ENCODE assay signal across 20 cellular contexts in the genomic region with DNA sequence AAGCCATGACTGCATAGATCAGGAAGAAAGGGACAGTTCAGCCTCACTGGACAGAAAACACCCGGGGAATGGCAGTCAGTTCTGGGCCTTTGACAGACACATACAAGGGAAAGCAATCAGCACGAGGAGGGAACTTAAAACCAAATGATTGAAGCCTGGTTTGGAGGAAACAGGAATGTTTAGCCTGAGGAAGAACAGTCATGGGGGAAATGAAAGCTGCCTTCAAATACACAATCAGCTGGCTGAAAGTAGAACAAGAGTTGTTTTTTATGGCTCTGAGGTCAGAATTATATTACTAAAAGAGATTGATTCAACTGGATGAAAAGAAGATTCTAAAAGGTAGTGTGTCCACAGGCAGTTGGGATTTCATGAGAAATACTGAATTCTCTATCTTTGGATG.
DNase-seq lines count a peak whose midpoint lies in the region; TF ChIP-seq lines count a peak whose summit lies in the region.
"Had no signal": no experiment of that assay in that cellular context is flagged by ENCODE, and none has a peak within 500 bp of the region (broad histone marks: within the 10 kb centered on the region; RNA-seq: fewer than 3 reads in every experiment).

No MANE protein-coding gene starts in this region.

- DNase-seq in cardiac muscle cell (ENCODE audit: low read depth in 1 of 2, low spot score in 1 of 2): peak in 1 of 2 donors; percentile 5
- no peak for DNase-seq in right atrium auricular region (ENCODE audit: low spot score)
- DNase-seq in chondrocyte (ENCODE audit: low spot score): no peak
- DNase-seq in islet precursor cell: peak; percentile 58
- DNase-seq in activated CD8-positive, alpha-beta memory T cell treated with anti-CD3 and anti-CD28 coated beads, Interleukin-2, amount 50 U/mL, for 48 hours: no peak
- no peak for DNase-seq in NCI-H1694 treated with DMSO at 0.1 percent for 48 hours (lab: John Stamatoyannopoulos, UW)
- DNase-seq in cortex of kidney (lab: John Stamatoyannopoulos, UW): no peak
- DNase-seq in KG1 (lab: John Stamatoyannopoulos, UW): no peak
- DNase-seq: activated naive CD4-positive, alpha-beta T cell treated with anti-CD3 and anti-CD28 coated beads for 36 hours; dorsolateral prefrontal cortex; esophagus squamous epithelium; mesenchymal stem cell; NCI-H2029; NK-92 treated with Interleukin-12 subunit alpha and Interleukin-12 subunit beta, amount 100 ng/mL, for 24 hours; SW 1271 had no signal

- peaks cover 56% of the 10 kb centered on the region for H3K4me1 Mint-ChIP-seq in chondrocyte (ENCODE audit: low read depth)

- H3K27ac ChIP-seq in cardiac muscle cell (peak overlapping the region; percentile 49), right atrium auricular region (peak overlapping the region in 1 of 2 donors; percentile 16)
- H3K27ac ChIP-seq: BLaER1 treated with 17β-estradiol and CSF1 and Interleukin-3, amounts not matched to agents 10 nM and 100 nM; dorsolateral prefrontal cortex; esophagus squamous epithelium; RWPE1 had no signal

- H3K27me3 Mint-ChIP-seq in chondrocyte (ENCODE audit: low read depth): no peaks in the 10 kb centered on the region
- H3K27me3 Mint-ChIP-seq: natural killer cell treated with Interleukin-12 subunit alpha and Interleukin-12 subunit beta and Interleukin-15 and Interleukin-18, amount 100 ng/mL, for 72 hours had no signal

- H3K36me3 Mint-ChIP-seq in chondrocyte (ENCODE audit: low read depth): no peaks in the 10 kb centered on the region
- H3K36me3 Mint-ChIP-seq: natural killer cell treated with Interleukin-12 subunit alpha and Interleukin-12 subunit beta and Interleukin-15 and Interleukin-18, amount 100 ng/mL, for 72 hours had no signal

- H3K27me3 ChIP-seq in cardiac muscle cell (no peaks in the 10 kb centered on the region), right atrium auricular region (no peaks in the 10 kb centered on the region)
- H3K27me3 ChIP-seq: BLaER1 treated with 17β-estradiol and CSF1 and Interleukin-3, amounts not matched to agents 10 nM and 100 nM; esophagus squamous epithelium had no signal

- H3K9me3 Mint-ChIP-seq in chondrocyte (ENCODE audit: low read depth): peaks cover 7% of the 10 kb centered on the region
- H3K9me3 Mint-ChIP-seq: activated naive CD4-positive, alpha-beta T cell treated with anti-CD3 and anti-CD28 coated beads for 36 hours had no signal

- peak overlapping the region; percentile 83 for H3K27ac Mint-ChIP-seq in chondrocyte (ENCODE audit: unreplicated experiment)
- H3K27ac Mint-ChIP-seq: activated naive CD4-positive, alpha-beta T cell treated with anti-CD3 and anti-CD28 coated beads for 36 hours; natural killer cell treated with Interleukin-12 subunit alpha and Interleukin-12 subunit beta and Interleukin-15 and Interleukin-18, amount 100 ng/mL, for 72 hours had no signal

- H3K4me1 ChIP-seq in cardiac muscle cell (ENCODE audit: low read depth): peaks cover 9% of the 10 kb centered on the region
- H3K4me1 ChIP-seq in right atrium auricular region: peaks cover 0 to 17% of the 10 kb centered on the region in 2 donors
- H3K4me1 ChIP-seq: BLaER1 treated with 17β-estradiol and CSF1 and Interleukin-3, amounts not matched to agents 10 nM and 100 nM; prostate gland had no signal

- H3K4me3 ChIP-seq in cardiac muscle cell (no peak overlapping the region), right atrium auricular region (no peak overlapping the region)
- H3K4me3 ChIP-seq: BLaER1 treated with 17β-estradiol and CSF1 and Interleukin-3, amounts not matched to agents 10 nM and 100 nM; dorsolateral prefrontal cortex; esophagus squamous epithelium; prostate gland; thoracic aorta had no signal

- no peaks in the 10 kb centered on the region for H3K9me3 ChIP-seq in cardiac muscle cell (ENCODE audit: low read depth)
- no peaks in the 10 kb centered on the region for H3K9me3 ChIP-seq in right atrium auricular region
- H3K9me3 ChIP-seq: BLaER1 treated with 17β-estradiol and CSF1 and Interleukin-3, amounts not matched to agents 10 nM and 100 nM; esophagus squamous epithelium; prostate gland; thoracic aorta had no signal

- H3K36me3 ChIP-seq in cardiac muscle cell: no peaks in the 10 kb centered on the region
- no peaks in the 10 kb centered on the region for H3K36me3 ChIP-seq in right atrium auricular region
- H3K36me3 ChIP-seq: BLaER1 treated with 17β-estradiol and CSF1 and Interleukin-3, amounts not matched to agents 10 nM and 100 nM; esophagus squamous epithelium; prostate gland; thoracic aorta had no signal

- no peak overlapping the region for H3K4me3 Mint-ChIP-seq in chondrocyte (ENCODE audit: unreplicated experiment)
- H3K4me3 Mint-ChIP-seq: activated naive CD4-positive, alpha-beta T cell treated with anti-CD3 and anti-CD28 coated beads for 36 hours; natural killer cell treated with Interleukin-12 subunit alpha and Interleukin-12 subunit beta and Interleukin-15 and Interleukin-18, amount 100 ng/mL, for 72 hours had no signal

- no peak for TF ChIP-seq CTCF in cardiac muscle cell (IDR thresholded peaks at IDR 0.05; ENCODE audit: low read depth, low read length)
- TF ChIP-seq CTCF in right atrium auricular region (IDR thresholded peaks at IDR 0.05): no peak
- no peak for TF ChIP-seq CTCF in chondrocyte (IDR thresholded peaks at IDR 0.05)
